ENCODE assay signal across 16 cellular contexts in genomic region chr7:148481147-148481526, GRCh38.
DNase-seq lines count a peak whose midpoint lies in the region; ATAC-seq, FAIRE-seq and TF ChIP-seq lines count a peak whose summit lies in the region.
"Had no signal": no experiment of that assay in that cellular context is flagged by ENCODE, and none has a peak within 500 bp of the region (broad histone marks: within the 10 kb centered on the region; RNA-seq: fewer than 3 reads in every experiment).

No MANE protein-coding gene starts in this region.

- no peak overlapping the region for H3K4ac ChIP-seq in neuronal stem cell (ENCODE audit: low read length)

- no peaks in the 10 kb centered on the region for H3K4me1 ChIP-seq in A549
- peaks cover 0 to 8% of the 10 kb centered on the region in 2 donors for H3K4me1 ChIP-seq in neuronal stem cell (ENCODE audit: control insufficient read depth in 2 of 2, insufficient read depth in 1 of 2, low read depth in 1 of 2, low read length in 2 of 2)
- H3K4me1 ChIP-seq: SJSA1 had no signal

- ATAC-seq in A549 (no peak), left lobe of liver (peak; percentile 85)
- ATAC-seq: PC-3 had no signal

- no peak overlapping the region for H2AK5ac ChIP-seq in neuronal stem cell (ENCODE audit: low read depth, low read length)

- H2BK12ac ChIP-seq in neuronal stem cell (ENCODE audit: low read length): no peak overlapping the region

- H3K9me3 ChIP-seq in A549: no peaks in the 10 kb centered on the region
- H3K9me3 ChIP-seq in SK-N-MC (ENCODE audit: low read depth, low read length): no peaks in the 10 kb centered on the region
- peaks cover 0 to 2% of the 10 kb centered on the region in 2 donors for H3K9me3 ChIP-seq in neuronal stem cell (replicated peaks in 1 of 2; ENCODE audit: control insufficient read depth in 2 of 2, insufficient read depth in 1 of 2, low read depth in 1 of 2, low read length in 2 of 2)
- H3K9me3 ChIP-seq: HAP-1, SJSA1 had no signal

- no peaks in the 10 kb centered on the region for H3K79me1 ChIP-seq in neuronal stem cell (ENCODE audit: low read depth, low read length)

- 58% methylated on average over 3 of the region's 3 CpGs for WGBS in A549 (ENCODE audit: missing lambda C conversion rate)
- no CpG with 5 or more reads among the region's 3 CpGs for WGBS in neuronal stem cell (ENCODE audit: extremely low coverage in 2 of 2, insufficient read length in 2 of 2, insufficient replicate concordance in 1 of 2), 2 donors

- H3K18ac ChIP-seq in neuronal stem cell (ENCODE audit: low read length): no peak overlapping the region

- H3K4me2 ChIP-seq in A549 (0 out of 3 replicates have a peak overlapping the region, but pooled peaks have one; percentile 17), neuronal stem cell (ENCODE audit: insufficient read depth, low read length, poor library complexity, severe bottlenecking) (no peak overlapping the region)

- FAIRE-seq in A549 (lab: Jason Lieb, UNC) (no peak), GM12892 (lab: Jason Lieb, UNC) (no peak)

- TF ChIP-seq CTCF in A549 (IDR thresholded peaks at IDR 0.05): no peak

- TF ChIP-seq RAD21 in A549 (conservative IDR thresholded peaks at IDR 0.05 in 1 of 2, IDR thresholded peaks at IDR 0.05 in 1 of 2): no peak

- H3K36me3 ChIP-seq in SK-N-MC (ENCODE audit: insufficient read depth, low read length): no peaks in the 10 kb centered on the region
- no peaks in the 10 kb centered on the region for H3K36me3 ChIP-seq in neuronal stem cell (replicated peaks in 1 of 2; ENCODE audit: control insufficient read depth in 2 of 2, insufficient read depth in 2 of 2, low read length in 2 of 2)
- H3K36me3 ChIP-seq: HAP-1, SJSA1 had no signal

- H2BK120ac ChIP-seq in neuronal stem cell (ENCODE audit: low read depth, low read length): no peak overlapping the region

- no peaks in the 10 kb centered on the region for H3K27me3 ChIP-seq in neuronal stem cell (ENCODE audit: control insufficient read depth in 3 of 3, insufficient read depth in 3 of 3, low read depth in 1 of 3, low read length in 3 of 3)
- H3K27me3 ChIP-seq: SJSA1 had no signal

- TF ChIP-seq POLR2A in A549 (IDR thresholded peaks at IDR 0.05; ENCODE audit: low read length) (no peak), GM12892 (IDR thresholded peaks at IDR 0.05; ENCODE audit: low read depth, low read length) (no peak)

- no peak overlapping the region for H4K8ac ChIP-seq in neuronal stem cell (ENCODE audit: low read depth, low read length)

- no peak overlapping the region for H3K4me3 ChIP-seq in A549
- peak overlapping the region; percentile 24 for H3K4me3 ChIP-seq in SK-N-MC
- no peak overlapping the region for H3K4me3 ChIP-seq in neuronal stem cell (ENCODE audit: low read length in 2 of 2)
- H3K4me3 ChIP-seq: HAP-1, SJSA1 had no signal

- DNase-seq in A549 (ENCODE audit: low read depth in 1 of 2, low spot score in 1 of 2) (no peak), SK-N-MC (ENCODE audit: low read depth, low spot score) (no peak), left lobe of liver (ENCODE audit: low spot score) (peak; percentile 84), neuronal stem cell (ENCODE audit: low spot score) (no peak), NCI-H226 (no peak), GM12892 (ENCODE audit: insufficient read length) (no peak), Kasumi-1 (lab: John Stamatoyannopoulos, UW) (no peak), medulla oblongata (ENCODE audit: extremely low spot score) (no peak)
- DNase-seq: KBM-7, NCI-H1048, NCI-H146, NCI-H510A, PC-3 had no signal

- no peak overlapping the region for H2BK5ac ChIP-seq in neuronal stem cell (ENCODE audit: low read length)

- no peak overlapping the region for H4K91ac ChIP-seq in neuronal stem cell (ENCODE audit: low read depth, low read length, poor library complexity)

- peak overlapping the region; percentile 41 for H2AFZ ChIP-seq in neuronal stem cell (ENCODE audit: low read length)

- H3K9ac ChIP-seq in SK-N-MC (ENCODE audit: insufficient read length): no peak overlapping the region
- no peak overlapping the region for H3K9ac ChIP-seq in neuronal stem cell (ENCODE audit: low read depth, low read length, poor library complexity)

- TF ChIP-seq EP300 in A549 (IDR thresholded peaks at IDR 0.05): no peak

- H3K27ac ChIP-seq in A549: no peak overlapping the region
- no peak overlapping the region for H3K27ac ChIP-seq in SK-N-MC
- H3K27ac ChIP-seq in neuronal stem cell (replicated peaks; ENCODE audit: low read length): no peak overlapping the region
- H3K27ac ChIP-seq: C4-2B, SJSA1 had no signal

- H3K14ac ChIP-seq in neuronal stem cell (ENCODE audit: low read length): no peak overlapping the region

- no peak overlapping the region for H3K23ac ChIP-seq in neuronal stem cell (ENCODE audit: low read depth, low read length, poor library complexity)

- no peak overlapping the region for H2BK15ac ChIP-seq in neuronal stem cell (ENCODE audit: low read length)

- POLR2A ChIA-PET in A549 (lab: Yijun Ruan, JAX): no interaction called here

- CTCF ChIA-PET in A549 (lab: Yijun Ruan, JAX): no interaction called here

TF ChIP-seq in A549, 52 proteins besides CTCF, POLR2A, EP300 and RAD21:
- no peak for TF ChIP-seq ZNF302 (CRISPR knock-in tag; IDR thresholded peaks at IDR 0.05)
- TF ChIP-seq HES2 (IDR thresholded peaks at IDR 0.05): no peak
- TF ChIP-seq REST (IDR thresholded peaks at IDR 0.05): no peak
- TF ChIP-seq CHD4 (IDR thresholded peaks at IDR 0.05; ENCODE audit: borderline replicate concordance): no peak
- TF ChIP-seq TP53 (CRISPR knock-in tag; IDR thresholded peaks at IDR 0.05): no peak
- TF ChIP-seq NR3C1 (IDR thresholded peaks at IDR 0.05): no peak
- TF ChIP-seq NPAS2 (CRISPR knock-in tag; IDR thresholded peaks at IDR 0.05; ENCODE audit: borderline replicate concordance): no peak
